ENCODE assay signal across 16 cellular contexts in genomic region chr5:36202521-36202961, GRCh38. TPM values are rescaled to one million over a fixed set of nuclear protein-coding genes. Genes with fewer than 3 reads are reported as not detected.
A peak's percentile ranks its signal among the peaks of the same experiment; 100 is the strongest.
DNase-seq lines count a peak whose midpoint lies in the region; ATAC-seq and TF ChIP-seq lines count a peak whose summit lies in the region.
"Had no signal": no experiment of that assay in that cellular context is flagged by ENCODE, and none has a peak within 500 bp of the region (broad histone marks: within the 10 kb centered on the region; RNA-seq: fewer than 3 reads in every experiment).

No MANE protein-coding gene starts in this region.

- intact Hi-C loops in heart left ventricle (cut with DNase I): no loop called here

- peaks cover 18% of the 10 kb centered on the region for H3K4me1 ChIP-seq in adipocyte (ENCODE audit: control insufficient read depth, insufficient read depth, low read length)
- peaks cover 0 to 24% (median 3%) of the 10 kb centered on the region in 12 donors for H3K4me1 ChIP-seq in heart left ventricle

- DNase-seq in AG08396 (ENCODE audit: low spot score) (peak; percentile 8), HCEC 1CT (peak; percentile 33), adipocyte (ENCODE audit: low read depth) (peak; percentile 52), heart left ventricle (peak in 2 of 5 donors; percentile 15 to 27), amygdala (lab: John Stamatoyannopoulos, UW) (no peak), H7 (no peak), 8988T (no peak)
- DNase-seq: activated CD4-positive, alpha-beta T cell treated with anti-CD3 and anti-CD28 coated beads, Interleukin-2, amount 10 ng/mL, durations not matched to agents 24 days and 14 days; cerebellar nuclear complex; erythroblast; NCI-H1436; stimulated activated CD4-positive, alpha-beta T cell treated with anti-CD3 and anti-CD28 coated beads, Interleukin-4, amount 100 ng/mL, for 4 hours; stimulated activated naive CD4-positive, alpha-beta T cell treated with Interleukin-2 at 50 U/mL for 16 hours had no signal

- 16 to 33% (median 27%) methylated on average over 3 of the region's 3 CpGs for WGBS in heart left ventricle, 4 donors

- H3K36me3 ChIP-seq in adipocyte (ENCODE audit: control insufficient read depth, insufficient read depth, low read length, severe bottlenecking) (peaks cover 48% of the 10 kb centered on the region), heart left ventricle (peaks cover 0 to 83% (median 38%) of the 10 kb centered on the region in 9 donors), H7 (replicated peaks; ENCODE audit: control insufficient read depth, insufficient read depth, low read length) (no peaks in the 10 kb centered on the region)

- peak overlapping the region in 6 of 12 donors; percentile 1 to 41 (median 13) for H3K27ac ChIP-seq in heart left ventricle
- H3K27ac ChIP-seq: C4-2B had no signal

- H3K9ac ChIP-seq in adipocyte (ENCODE audit: low read length): no peak overlapping the region

- H3K9me3 ChIP-seq in adipocyte (ENCODE audit: control insufficient read depth, low read length): no peaks in the 10 kb centered on the region
- H3K9me3 ChIP-seq in heart left ventricle: no peaks in the 10 kb centered on the region

- no peak for TF ChIP-seq POLR2A in heart left ventricle (IDR thresholded peaks at IDR 0.05)

- ATAC-seq in heart left ventricle (peak; percentile 78 to 97 (median 88)), GM18868 (IDR thresholded peaks at IDR 0.05; ENCODE audit: unreplicated experiment) (no peak)
- ATAC-seq: HepG2 had no signal

- no peak for TF ChIP-seq CTCF in heart left ventricle (IDR thresholded peaks at IDR 0.05)

- H3K4me3 ChIP-seq in adipocyte (ENCODE audit: low read length) (no peak overlapping the region), heart left ventricle (no peak overlapping the region), H7 (ENCODE audit: insufficient read depth, low read depth, low read length) (no peak overlapping the region)

- H3K27me3 ChIP-seq in adipocyte (replicated peaks; ENCODE audit: control insufficient read depth, insufficient read depth, low read length): no peaks in the 10 kb centered on the region
- no peaks in the 10 kb centered on the region for H3K27me3 ChIP-seq in heart left ventricle
- H3K27me3 ChIP-seq in H7 (ENCODE audit: control insufficient read depth, insufficient read depth, low read length): no peaks in the 10 kb centered on the region

RNA-seq across cellular contexts. Expression of gene NADK2, which starts 39.2 kb away (rescaled TPM):
- 10 to 100 TPM; 25.8 to 41.8 (median 37.2) TPM for total RNA-seq in heart left ventricle
- 10 to 100 TPM; 10.4 to 22.2 TPM for polyA plus RNA-seq in heart left ventricle
- 15.3 and 16.0 TPM in 2 replicates for total RNA-seq in H7 (2014; rRNA removed; shearing (Covaris generic))

RNA-seq across cellular contexts. Expression of gene SKP2, which starts 50.6 kb away (rescaled TPM):
- 10 to 100 TPM in 1 of 9 donors, 1 to 10 TPM in 8; 3.4 to 12.0 (median 6.0) TPM for total RNA-seq in heart left ventricle
- 1 to 10 TPM; 1.6 to 1.9 TPM for polyA plus RNA-seq in heart left ventricle
- 60.7 and 90.0 TPM in 2 replicates for total RNA-seq in H7 (2014; rRNA removed; shearing (Covaris generic))

RNA-seq across cellular contexts. Expression of gene LMBRD2, which starts 50.9 kb away (rescaled TPM):
- total RNA-seq in heart left ventricle: 10 to 100 TPM; 10.0 to 18.2 (median 13.9) TPM
- 1 to 10 TPM; 2.6 to 5.2 TPM for polyA plus RNA-seq in heart left ventricle
- total RNA-seq in H7 (2014; rRNA removed; shearing (Covaris generic)): 4.1 and 5.0 TPM in 2 replicates

Comparison
In these comparisons a context has a peak if more than half of its experiments do, and no peak if none do; other contexts are left out.
1. DNase-seq: peak in AG08396 (single experiment), HCEC 1CT (single experiment) and adipocyte (single experiment); none in amygdala (0 of 56), H7 (single experiment) and 8988T (single experiment).